ENCODE assay signal across 9 cellular contexts in genomic region chr6:169589293-169589692, GRCh38.
DNase-seq lines count a peak whose midpoint lies in the region; ATAC-seq and TF ChIP-seq lines count a peak whose summit lies in the region.
"Had no signal": no experiment of that assay in that cellular context is flagged by ENCODE, and none has a peak within 500 bp of the region (broad histone marks: within the 10 kb centered on the region; RNA-seq: fewer than 3 reads in every experiment).

No MANE protein-coding gene starts in this region.

- no peaks in the 10 kb centered on the region for H3K36me3 ChIP-seq in Panc1 (ENCODE audit: control insufficient read depth, insufficient read depth, low read length)

- peaks cover 1% of the 10 kb centered on the region for H3K36me3 Mint-ChIP-seq in activated T-cell treated with anti-CD3 and anti-CD28 coated beads, Interleukin-2, amount 50 U/mL, for 4 hours (ENCODE audit: insufficient read depth)

- H3K4me1 ChIP-seq in Panc1 (ENCODE audit: control insufficient read depth, insufficient read depth, low read length): no peaks in the 10 kb centered on the region
- H3K4me1 ChIP-seq: parathyroid adenoma had no signal

- H3K4me3 Mint-ChIP-seq in activated T-cell treated with anti-CD3 and anti-CD28 coated beads, Interleukin-2, amount 50 U/mL, for 4 hours: no peak overlapping the region

- POLR2A ChIA-PET in Panc1 (lab: Charles Lee): no interaction called here

- no TSS peak for BruUV-seq in Panc1 (replicated peaks; lab: Mats Ljungman, UMichigan)

- DNase-seq in activated T-cell treated with anti-CD3 and anti-CD28 coated beads, Interleukin-2, amount 50 U/mL, for 4 hours: no peak
- DNase-seq in activated T-cell treated with anti-CD3 and anti-CD28 coated beads for 4 hours: no peak
- peak; percentile 2 for DNase-seq in Panc1 (ENCODE audit: low read depth, low spot score)
- DNase-seq in left colon: peak in 1 of 2 donors; percentile 55
- DNase-seq in SIG-M5 treated with dmso at 0.1 percent for 504 hours (lab: John Stamatoyannopoulos, UW; ENCODE audit: unreplicated experiment): no peak
- DNase-seq in lower leg skin (ENCODE audit: low spot score in 2 of 2): no peak
- DNase-seq in activated CD8-positive, alpha-beta memory T cell treated with anti-CD3 and anti-CD28 coated beads, Interleukin-2, amount 50 U/mL, for 4 hours: no peak

- CTCF ChIA-PET in Panc1 (lab: Charles Lee): no interaction called here

- peaks cover 3% of the 10 kb centered on the region; the same call in 1 of the 2 replicates for H3K9me3 ChIP-seq in Panc1 (ENCODE audit: control insufficient read depth, insufficient read depth, low read depth, low read length)

- H3K27me3 Mint-ChIP-seq in activated T-cell treated with anti-CD3 and anti-CD28 coated beads, Interleukin-2, amount 50 U/mL, for 4 hours (ENCODE audit: low read depth): no peaks in the 10 kb centered on the region

- TF ChIP-seq CTCF in Panc1 (IDR thresholded peaks at IDR 0.05) (no peak), lower leg skin (IDR thresholded peaks at IDR 0.05) (no peak)

- peak; percentile 36 to 42 for ATAC-seq in activated T-cell treated with anti-CD3 and anti-CD28 coated beads, Interleukin-2, amount 50 U/mL, for 4 hours
- ATAC-seq in HG03045 (IDR thresholded peaks at IDR 0.05; ENCODE audit: unreplicated experiment) (peak; percentile 83), Panc1 (peak; percentile 26; the same call in 1 of the 2 replicates), left colon (peak; percentile 35)

- in situ Hi-C loops in Panc1 (cut with HindIII; ENCODE audit: low pct_unique_long_range_greater_than_20kb, low sequenced_read_pairs): no loop called here

- intact Hi-C loops in Panc1 (cut with micrococcal nuclease; ENCODE audit: unreplicated experiment): no loop called here
- intact Hi-C loops in left colon (cut with DNase I, micrococcal nuclease): no loop called here
- intact Hi-C loops in lower leg skin (cut with DNase I; ENCODE audit: low total_unique reads): no loop called here

- H3K4me3 ChIP-seq in Panc1 (ENCODE audit: low read depth in 2 of 2, low read length in 2 of 2): no peak overlapping the region
- H3K4me3 ChIP-seq in lower leg skin (ENCODE audit: low read depth, poor library complexity, severe bottlenecking): no peak overlapping the region

- no peak for TF ChIP-seq POLR2A in lower leg skin (IDR thresholded peaks at IDR 0.05)

- no peaks in the 10 kb centered on the region for H3K27me3 ChIP-seq in Panc1 (ENCODE audit: control insufficient read depth, insufficient read depth, low read length)

- WGBS in lower leg skin, 2 donors: 57 to 69% methylated on average over 3 of the region's 3 CpGs

- H3K27ac ChIP-seq in Panc1 (ENCODE audit: low read length): no peak overlapping the region
- H3K27ac ChIP-seq: parathyroid adenoma had no signal

- no peaks in the 10 kb centered on the region for H3K9me3 Mint-ChIP-seq in activated T-cell treated with anti-CD3 and anti-CD28 coated beads, Interleukin-2, amount 50 U/mL, for 4 hours

- peaks cover 39% of the 10 kb centered on the region for H3K4me1 Mint-ChIP-seq in activated T-cell treated with anti-CD3 and anti-CD28 coated beads, Interleukin-2, amount 50 U/mL, for 4 hours (ENCODE audit: low read depth)

Comparison
In these comparisons a context has a peak if more than half of its experiments do, and no peak if none do; other contexts are left out.
1. ATAC-seq: peak in every context shown above with its lines; median percentile 83 in HG03045; 39 in activated T-cell treated with anti-CD3 and anti-CD28 coated beads, Interleukin-2, amount 50 U/mL, for 4 hours; 35 in left colon; 26 in Panc1.